In genomic region chr12:39372929-39373328, GRCh38 we compare ENCODE assay signal across 9 cellular contexts.
A peak's percentile ranks its signal among the peaks of the same experiment; 100 is the strongest.
DNase-seq lines count a peak whose midpoint lies in the region; ATAC-seq, FAIRE-seq and TF ChIP-seq lines count a peak whose summit lies in the region.
"Had no signal": no experiment of that assay in that cellular context is flagged by ENCODE, and none has a peak within 500 bp of the region (broad histone marks: within the 10 kb centered on the region; RNA-seq: fewer than 3 reads in every experiment).

No MANE protein-coding gene starts in this region.

- peaks cover 0 to 5% (median 0%) of the 10 kb centered on the region in 3 donors for H3K36me3 ChIP-seq in tibial artery

- H3K4me1 Mint-ChIP-seq in T-cell = peaks cover 11 to 32% (median 16%) of the 10 kb centered on the region in 3 donors

- no peaks in the 10 kb centered on the region for H3K36me3 Mint-ChIP-seq in T-cell

- H3K9me3 Mint-ChIP-seq in T-cell = no peaks in the 10 kb centered on the region

- no peak overlapping the region for H3K4me3 Mint-ChIP-seq in T-cell

- no peaks in the 10 kb centered on the region for H3K27me3 ChIP-seq in tibial artery

- intact Hi-C loops in tibial artery (cut with DNase I; ENCODE audit: low total_unique reads) = no loop called here

- in situ Hi-C loops in ACHN (cut with HindIII; ENCODE audit: low pct_ligation_motif_present, low pct_unique_long_range_greater_than_20kb, low sequenced_read_pairs) = no loop called here

- CTCF ChIA-PET in T-cell (lab: Charles Lee) = interaction anchor here in 1 of 2 donors (1.5 kb wide), 1 partner anchor 13 kb away, joined by 4 read pairs; no protein-coding TSS in a partner anchor

- no peaks in the 10 kb centered on the region for H3K4me1 ChIP-seq in tibial artery

- no peaks in the 10 kb centered on the region for H3K27me3 Mint-ChIP-seq in T-cell

- H3K4me3 ChIP-seq in tibial artery = no peak overlapping the region

- POLR2A ChIA-PET in T-cell (lab: Charles Lee) = no interaction called here

- peak; percentile 81 for ATAC-seq in HG03066 (IDR thresholded peaks at IDR 0.05; ENCODE audit: low read depth, unreplicated experiment)
- ATAC-seq in T-cell (replicated peaks in 1 of 4) = peak in 3 of 4 experiments; percentile 58 to 94 (median 64)

- no peak for TF ChIP-seq CTCF in tibial artery (IDR thresholded peaks at IDR 0.05)

- peak; percentile 73 for FAIRE-seq in GM19239 (lab: Jason Lieb, UNC)
- FAIRE-seq: TTC549 had no signal

- H3K27ac Mint-ChIP-seq in T-cell = peak overlapping the region; percentile 42 to 74

- H3K27ac ChIP-seq in tibial artery = no peak overlapping the region

- H3K9me3 ChIP-seq in tibial artery = no peaks in the 10 kb centered on the region

- DNase-seq in ACHN (peak; percentile 34), GM19239 (ENCODE audit: insufficient read length, low spot score) (no peak), T-cell (peak in 5 of 34 experiments; percentile 0 to 5 (median 2)), hepatic stellate cell (ENCODE audit: low spot score) (no peak), NCI-H2227 treated with DMSO at 0.1 percent for 48 hours (lab: John Stamatoyannopoulos, UW) (no peak), DMS153 (lab: John Stamatoyannopoulos, UW) (no peak), tibial artery (no peak)
